ENCODE assay signal across 12 cellular contexts in genomic region chr2:64105676-64106461, GRCh38. TPM values are rescaled to one million over a fixed set of nuclear protein-coding genes. Genes with fewer than 3 reads are reported as not detected.
A peak's percentile ranks its signal among the peaks of the same experiment; 100 is the strongest.
DNase-seq lines count a peak whose midpoint lies in the region; ATAC-seq, FAIRE-seq and TF ChIP-seq lines count a peak whose summit lies in the region.
"Had no signal": no experiment of that assay in that cellular context is flagged by ENCODE, and none has a peak within 500 bp of the region (broad histone marks: within the 10 kb centered on the region; RNA-seq: fewer than 3 reads in every experiment).

No MANE protein-coding gene starts in this region.

- POLR2A ChIA-PET in A549 (lab: Yijun Ruan, JAX), result no interaction called here
- POLR2A ChIA-PET in PC-3 (lab: Charles Lee; ENCODE audit: unreplicated experiment), result no interaction called here

- H3K9me2 ChIP-seq in PC-3 (replicated peaks; ENCODE audit: low read length), result no peaks in the 10 kb centered on the region

- H3K4me1 ChIP-seq in A549, result peaks cover 32% of the 10 kb centered on the region
- H3K4me1 ChIP-seq in OCI-LY3 (ENCODE audit: low read length), result peaks cover 91% of the 10 kb centered on the region
- H3K4me1 ChIP-seq in keratinocyte (ENCODE audit: control insufficient read depth, extremely low read depth, insufficient read depth, low read length), result peaks cover 22% of the 10 kb centered on the region
- H3K4me1 ChIP-seq in psoas muscle, result no peaks in the 10 kb centered on the region
- H3K4me1 ChIP-seq in PC-3 (ENCODE audit: insufficient read depth, low read length), result peaks cover 8% of the 10 kb centered on the region; the same call in 1 of the 2 replicates

- dilution Hi-C loops in keratinocyte (cut with MboI; ENCODE audit: extremely low pct_ligation_motif_present, low sequenced_read_pairs), result no loop called here

- H3K9ac ChIP-seq in OCI-LY3 (ENCODE audit: low read length) (no peak overlapping the region), keratinocyte (ENCODE audit: control insufficient read depth, extremely low read depth, insufficient read depth, low read length) (no peak overlapping the region), PC-3 (ENCODE audit: low read length) (no peak overlapping the region)

- H3K9me1 ChIP-seq in keratinocyte (ENCODE audit: control insufficient read depth, extremely low read depth, insufficient read depth, low read length), result peaks cover 2% of the 10 kb centered on the region

- no peaks in the 10 kb centered on the region for H3F3A ChIP-seq in PC-3 (ENCODE audit: low read length, unreplicated experiment)

- ATAC-seq in A549 (peak; percentile 77 to 80), GM19397 (IDR thresholded peaks at IDR 0.05; ENCODE audit: unreplicated experiment) (peak; percentile 48), psoas muscle (no peak), PC-3 (no peak)

- CTCF ChIA-PET in A549 (lab: Yijun Ruan, JAX), result interaction anchor here (0.9 to 1.9 kb wide), 4 partner anchors 14 to 417 kb away, joined by 3 to 4 read pairs (median 3); no protein-coding TSS in a partner anchor
- CTCF ChIA-PET in PC-3 (lab: Charles Lee), result no interaction called here

- WGBS in A549 (ENCODE audit: missing lambda C conversion rate), result 21% methylated on average over 5 of the region's 5 CpGs
- 93 to 94% (median 94%) methylated on average over 5 of the region's 5 CpGs for WGBS in psoas muscle, 3 donors

- H3K27me3 ChIP-seq in OCI-LY3 (ENCODE audit: low read depth, low read length), result no peaks in the 10 kb centered on the region
- H3K27me3 ChIP-seq in keratinocyte (ENCODE audit: control insufficient read depth, extremely low read depth, insufficient read depth, low read length), result no peaks in the 10 kb centered on the region
- H3K27me3 ChIP-seq in psoas muscle (ENCODE audit: insufficient read depth in 3 of 3, low read length in 2 of 3), result no peaks in the 10 kb centered on the region
- no peaks in the 10 kb centered on the region for H3K27me3 ChIP-seq in PC-3 (ENCODE audit: low read length)

- H3K9me3 ChIP-seq in A549 (no peaks in the 10 kb centered on the region), OCI-LY3 (ENCODE audit: insufficient read depth, low read length) (no peaks in the 10 kb centered on the region), keratinocyte (ENCODE audit: control insufficient read depth, low read depth, low read length) (no peaks in the 10 kb centered on the region), psoas muscle (no peaks in the 10 kb centered on the region), PC-3 (ENCODE audit: low read length) (no peaks in the 10 kb centered on the region)

- no peak for TF ChIP-seq POLR2A in A549 (IDR thresholded peaks at IDR 0.05; ENCODE audit: low read length)

- TF ChIP-seq CTCF in A549 (IDR thresholded peaks at IDR 0.05) (no peak), OCI-LY3 (IDR thresholded peaks at IDR 0.05; ENCODE audit: low read depth, low read length) (no peak), keratinocyte (optimal IDR thresholded peaks at IDR 0.05 in 1 of 3, IDR thresholded peaks at IDR 0.05 in 1 of 3, conservative IDR thresholded peaks at IDR 0.05 in 1 of 3; ENCODE audit: extremely low read depth in 1 of 3, insufficient read depth in 2 of 3, low read length in 3 of 3) (no peak), psoas muscle (IDR thresholded peaks at IDR 0.05) (no peak), PC-3 (conservative IDR thresholded peaks at IDR 0.05; ENCODE audit: low read depth, low read length) (no peak)

- H2AFZ ChIP-seq in OCI-LY3 (ENCODE audit: low read depth, low read length) (no peak overlapping the region), keratinocyte (ENCODE audit: control insufficient read depth, low read length) (no peak overlapping the region), PC-3 (ENCODE audit: low read length) (no peak overlapping the region)

- H3K36me3 ChIP-seq in OCI-LY3 (replicated peaks; ENCODE audit: low read depth, low read length) (peaks cover 27% of the 10 kb centered on the region), keratinocyte (ENCODE audit: control insufficient read depth in 2 of 2, extremely low read depth in 1 of 2, insufficient read depth in 2 of 2, low read length in 2 of 2) (peaks cover 1 to 9% of the 10 kb centered on the region in 2 experiments), psoas muscle (ENCODE audit: insufficient read depth in 1 of 2, low read depth in 1 of 2) (peaks cover 0 to 16% of the 10 kb centered on the region in 2 donors), PC-3 (ENCODE audit: low read depth, low read length) (no peaks in the 10 kb centered on the region)

- intact Hi-C loops in psoas muscle (cut with DNase I), result no loop called here
- intact Hi-C loops in PC-3 (cut with micrococcal nuclease), result no loop called here

- H3K79me2 ChIP-seq in OCI-LY3 (ENCODE audit: low read length), result peaks cover 40% of the 10 kb centered on the region
- peaks cover 22% of the 10 kb centered on the region for H3K79me2 ChIP-seq in keratinocyte (ENCODE audit: control insufficient read depth, insufficient read depth, low read length)
- H3K79me2 ChIP-seq in PC-3 (ENCODE audit: low read length), result no peaks in the 10 kb centered on the region

- H4K20me1 ChIP-seq in OCI-LY3 (ENCODE audit: insufficient read depth, low read length), result peaks cover 24% of the 10 kb centered on the region; the same call in 1 of the 2 replicates
- no peaks in the 10 kb centered on the region for H4K20me1 ChIP-seq in keratinocyte (ENCODE audit: control insufficient read depth, extremely low read depth, insufficient read depth, low read length)
- H4K20me1 ChIP-seq in PC-3 (ENCODE audit: low read length), result no peaks in the 10 kb centered on the region

- peak overlapping the region; percentile 68 for H3K4me2 ChIP-seq in A549
- H3K4me2 ChIP-seq in OCI-LY3 (ENCODE audit: low read length), result peak overlapping the region; percentile 49
- H3K4me2 ChIP-seq in keratinocyte (ENCODE audit: control insufficient read depth, extremely low read depth, insufficient read depth, low read depth, low read length), result no peak overlapping the region
- H3K4me2 ChIP-seq in PC-3 (ENCODE audit: low read length), result no peak overlapping the region

- no peak for TF ChIP-seq EP300 in A549 (IDR thresholded peaks at IDR 0.05)

- TF ChIP-seq RAD21 in A549 (conservative IDR thresholded peaks at IDR 0.05 in 1 of 2, IDR thresholded peaks at IDR 0.05 in 1 of 2), result no peak

- peak overlapping the region; percentile 66 to 70 for H3K27ac ChIP-seq in A549
- H3K27ac ChIP-seq in OCI-LY3 (ENCODE audit: low read length), result peak overlapping the region; percentile 41
- peak overlapping the region; percentile 44 for H3K27ac ChIP-seq in keratinocyte (ENCODE audit: control insufficient read depth, insufficient read depth, low read length)
- no peak overlapping the region for H3K27ac ChIP-seq in psoas muscle
- H3K27ac ChIP-seq in PC-3 (ENCODE audit: low read length), result no peak overlapping the region

- FAIRE-seq in A549 (lab: Jason Lieb, UNC) (peak; percentile 32), keratinocyte (lab: Jason Lieb, UNC) (peak; percentile 34)

- no TSS peak for BruUV-seq in PC-3 (replicated peaks; lab: Mats Ljungman, UMichigan)

- no peak overlapping the region for H3K4me3 ChIP-seq in A549
- H3K4me3 ChIP-seq in OCI-LY3 (ENCODE audit: low read length), result peak overlapping the region; percentile 23; the same call in 1 of the 2 replicates
- no peak overlapping the region for H3K4me3 ChIP-seq in keratinocyte (ENCODE audit: control insufficient read depth in 2 of 3, extremely low read depth in 1 of 3, insufficient read depth in 2 of 3, low read depth in 1 of 3, low read length in 3 of 3)
- H3K4me3 ChIP-seq in psoas muscle, result no peak overlapping the region
- no peak overlapping the region for H3K4me3 ChIP-seq in PC-3 (ENCODE audit: low read length)

- DNase-seq in A549 (ENCODE audit: low read depth in 1 of 2, low spot score in 1 of 2) (peak; percentile 34 to 42), keratinocyte (ENCODE audit: low read depth, low spot score) (no peak), psoas muscle (no peak), PC-3 (no peak), DMS 273 treated with DMSO at 0.1 percent for 48 hours (lab: John Stamatoyannopoulos, UW) (no peak)
- no peak for DNase-seq in central memory CD4-positive, alpha-beta T cell
- DNase-seq: C1 segment of cervical spinal cord; midbrain; NCI-H1694; stimulated activated CD4-positive, alpha-beta T cell treated with anti-CD3 and anti-CD28 coated beads, Interleukin-4, amount 100 ng/mL, for 1 hour had no signal

TF ChIP-seq in A549, 52 proteins besides CTCF, POLR2A, EP300 and RAD21:
- TF ChIP-seq EHMT2 (IDR thresholded peaks at IDR 0.05; ENCODE audit: low read depth), result peak; percentile 27; the same call in 1 of the 2 replicates
- no peak for TF ChIP-seq MAX (IDR thresholded peaks at IDR 0.05)
- TF ChIP-seq FOSL2 (IDR thresholded peaks at IDR 0.05), result peak; percentile 37; the same call in 1 of the 2 replicates
- TF ChIP-seq FOSL2 (CRISPR knock-in tag; IDR thresholded peaks at IDR 0.05), result peak; percentile 81
- TF ChIP-seq ESRRA (IDR thresholded peaks at IDR 0.05; ENCODE audit: borderline replicate concordance, low read length), result no peak

RNA-seq across cellular contexts. Expression of gene PELI1, which starts 38.4 kb away (rescaled TPM):
- 3.7 and 5.1 TPM in 2 replicates for polyA plus RNA-seq in A549 (2011; rRNA removed)
- 0.83 and 1.0 TPM in 2 replicates for polyA plus RNA-seq in A549 (2012; cell fraction: cytosol; rRNA removed)
- 0.95 and 1.6 TPM in 2 replicates for polyA plus RNA-seq in A549 (2012; cell fraction: nucleus; rRNA removed)
- polyA plus RNA-seq in A549 (2017; fragmentation: RNase III; extraction: RNeasy Plus Mini Kit Qiagen cat#74134 plus additional on column Dnase treatment), result 0.90 to 2.1 TPM (median 1.4 TPM) in 3 replicates
- polyA minus RNA-seq in A549 (2011; rRNA and poly(A)+ RNA removed), result 1.6 and 2.5 TPM in 2 replicates
- polyA plus RNA-seq in keratinocyte, result 14.1 to 21.2 TPM (median 17.0 TPM) in 3 replicates
- polyA plus RNA-seq in keratinocyte (2011; ENCODE audit: low read depth), result 24.6 TPM
- polyA plus RNA-seq in keratinocyte (2011; cell fraction: cytosol; rRNA removed), result 11.1 and 18.0 TPM in 2 replicates
- 18.2 and 22.7 TPM in 2 replicates for polyA plus RNA-seq in keratinocyte (2011; cell fraction: nucleus; rRNA removed)
- 10.1 and 30.1 TPM in 2 replicates for polyA plus RNA-seq in keratinocyte (2012; ENCODE audit: low replicate concordance)
- polyA minus RNA-seq in keratinocyte, result 3.6 to 21.1 TPM (median 13.4 TPM) in 3 replicates
- 21.7 TPM for polyA minus RNA-seq in keratinocyte (2011; cell fraction: cytosol; rRNA and poly(A)+ RNA removed)
- 16.0 and 24.6 TPM in 2 replicates for polyA minus RNA-seq in keratinocyte (2011; cell fraction: nucleus; rRNA and poly(A)+ RNA removed)
- 1 to 10 TPM; 5.7 to 7.6 (median 6.9) TPM for total RNA-seq in psoas muscle
- 1 to 10 TPM; 4.4 to 7.1 (median 5.9) TPM for polyA plus RNA-seq in psoas muscle
- total RNA-seq in PC-3 (2014; rRNA removed), result 5.6 and 10.4 TPM in 2 replicates

Comparison
In these comparisons a context has a peak if more than half of its experiments do, and no peak if none do; other contexts are left out.
1. ATAC-seq: peak in A549 (2 of 2) and GM19397 (single experiment); none in psoas muscle (0 of 4) and PC-3 (single experiment).
2. DNase-seq: peak in A549 (2 of 2); none in keratinocyte (single experiment), psoas muscle (0 of 2), central memory CD4-positive, alpha-beta T cell (single experiment), PC-3 (single experiment) and DMS 273 treated with DMSO at 0.1 percent for 48 hours (single experiment).
3. H3K27ac ChIP-seq: peak in A549 (2 of 2), OCI-LY3 (single experiment) and keratinocyte (single experiment); none in psoas muscle (single experiment) and PC-3 (single experiment).
4. H3K4me2 ChIP-seq: peak in A549 (single experiment) and OCI-LY3 (single experiment); none in keratinocyte (single experiment) and PC-3 (single experiment).